In the genomic region with DNA sequence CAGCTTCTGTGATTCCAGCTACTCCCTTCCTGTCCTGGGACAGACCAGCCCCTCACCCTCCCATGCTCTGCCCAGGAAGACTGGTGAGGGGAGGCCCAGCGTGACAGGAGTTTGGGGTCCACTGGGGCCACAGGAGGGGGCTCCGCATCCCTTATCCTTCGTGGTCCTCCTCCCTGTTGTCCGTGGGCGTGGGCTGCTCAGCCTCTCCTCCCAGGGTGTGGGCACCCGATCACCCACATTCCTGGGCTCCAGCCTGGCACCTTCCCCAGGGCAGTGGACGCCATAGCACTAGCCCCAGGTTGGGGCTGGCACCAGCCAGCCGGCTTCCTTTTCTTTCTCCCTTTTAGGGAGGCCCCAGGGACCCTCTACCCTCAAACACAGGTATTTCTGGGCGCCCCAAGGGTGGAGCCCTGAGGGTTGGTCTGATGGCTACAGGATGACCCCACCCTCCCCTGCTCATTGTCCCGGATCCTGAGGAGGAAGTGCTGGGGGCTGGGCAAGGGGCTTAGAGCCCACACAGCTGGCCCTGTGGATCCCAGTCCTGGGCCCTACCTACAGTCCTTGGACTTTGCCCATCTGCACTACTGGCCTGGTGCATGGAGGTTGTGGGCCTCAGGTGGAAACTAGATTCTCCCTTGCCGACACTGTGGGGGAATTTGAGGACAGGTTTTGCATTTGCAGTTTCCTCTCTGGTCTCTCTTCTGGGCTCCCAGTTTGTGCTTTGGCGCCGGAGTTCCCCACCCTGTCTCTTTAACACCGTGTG, we compare ENCODE assay signal across 6 cellular contexts. TPM values are rescaled to one million over a fixed set of nuclear protein-coding genes. Genes with fewer than 3 reads are reported as not detected.
DNase-seq lines count a peak whose midpoint lies in the region; ATAC-seq and TF ChIP-seq lines count a peak whose summit lies in the region.

No MANE protein-coding gene starts in this region.

- DNase-seq in BJ (ENCODE audit: low read depth), result no peak
- no peak for DNase-seq in Panc1 (ENCODE audit: low read depth, low spot score)
- no peak for DNase-seq in middle frontal gyrus (ENCODE audit: extremely low spot score, low spot score)
- no peak for DNase-seq in amygdala (lab: John Stamatoyannopoulos, UW)

- H3K27ac ChIP-seq in Panc1 (ENCODE audit: low read length) (peak overlapping the region; percentile 83), urinary bladder (ENCODE audit: low read depth) (no peak overlapping the region)

- H3K4me3 ChIP-seq in BJ (ENCODE audit: low read depth, low read length) (peak overlapping the region; percentile 95), Panc1 (ENCODE audit: low read depth in 2 of 2, low read length in 2 of 2) (peak overlapping the region; percentile 74 to 79), iPS-15b (ENCODE audit: low read depth, low read length) (peak overlapping the region; percentile 87), urinary bladder (ENCODE audit: low read depth, low read length) (peak overlapping the region; percentile 81)

- no TSS peak for BruUV-seq in Panc1 (replicated peaks; lab: Mats Ljungman, UMichigan)

- no peak for ATAC-seq in Panc1

- 17% methylated on average over 14 of the region's 14 CpGs for WGBS in urinary bladder

- POLR2A ChIA-PET in BJ (lab: Charles Lee) (no interaction called here), Panc1 (lab: Charles Lee) (no interaction called here)

- no peaks in the 10 kb centered on the region for H3K9me3 ChIP-seq in Panc1 (ENCODE audit: control insufficient read depth, insufficient read depth, low read depth, low read length)
- no peaks in the 10 kb centered on the region for H3K9me3 ChIP-seq in iPS-15b (ENCODE audit: control insufficient read depth, insufficient read depth, low read length)

- H3K27me3 ChIP-seq in BJ (ENCODE audit: control insufficient read depth, insufficient read depth, low read length) (no peaks in the 10 kb centered on the region), Panc1 (ENCODE audit: control insufficient read depth, insufficient read depth, low read length) (no peaks in the 10 kb centered on the region), iPS-15b (ENCODE audit: control insufficient read depth, insufficient read depth, low read length) (peaks cover 3% of the 10 kb centered on the region)

- CTCF ChIA-PET in BJ (lab: Yijun Ruan, JAX), result interaction anchor here (1.5 to 3.0 kb wide), 3 partner anchors 11 to 59 kb away, joined by 3 to 15 read pairs (median 4); a partner anchor contains a TSS
- CTCF ChIA-PET in Panc1 (lab: Charles Lee), result no interaction called here

- intact Hi-C loops in Panc1 (cut with micrococcal nuclease; ENCODE audit: unreplicated experiment), result no loop called here

- H3K36me3 ChIP-seq in BJ (ENCODE audit: control insufficient read depth, insufficient read depth, low read length) (peaks cover 21% of the 10 kb centered on the region), Panc1 (ENCODE audit: control insufficient read depth, insufficient read depth, low read length) (no peaks in the 10 kb centered on the region; the same call in none of the 2 replicates), iPS-15b (ENCODE audit: control insufficient read depth, insufficient read depth, low read length) (peaks cover 28% of the 10 kb centered on the region), urinary bladder (ENCODE audit: insufficient read depth) (no peaks in the 10 kb centered on the region)

- peak overlapping the region; percentile 54 for H3K9ac ChIP-seq in iPS-15b (ENCODE audit: low read depth, low read length)

- no peaks in the 10 kb centered on the region for H3K4me1 ChIP-seq in Panc1 (ENCODE audit: control insufficient read depth, insufficient read depth, low read length)
- H3K4me1 ChIP-seq in iPS-15b (ENCODE audit: control insufficient read depth, insufficient read depth, low read length), result peaks cover 6% of the 10 kb centered on the region
- peaks cover 5% of the 10 kb centered on the region for H3K4me1 ChIP-seq in urinary bladder (ENCODE audit: insufficient read depth)

- TF ChIP-seq CTCF in BJ (IDR thresholded peaks at IDR 0.05; ENCODE audit: insufficient read depth, low read depth, low read length) (no peak), Panc1 (IDR thresholded peaks at IDR 0.05) (no peak)

- in situ Hi-C loops in Panc1 (cut with HindIII; ENCODE audit: low pct_unique_long_range_greater_than_20kb, low sequenced_read_pairs), result no loop called here

RNA-seq across cellular contexts. Expression of a gene that starts 1.1 kb away (rescaled TPM):
- 72.8 and 81.6 TPM in 2 replicates for polyA plus RNA-seq in BJ (2011; rRNA removed)
- polyA minus RNA-seq in BJ (2011; rRNA and poly(A)+ RNA removed), result 73.0 and 76.4 TPM in 2 replicates
- 117 TPM for total RNA-seq in Panc1 (2021; ENCODE audit: unreplicated experiment)
- 92.1 TPM for polyA plus RNA-seq in Panc1 (2012; ENCODE audit: insufficient read length)
- total RNA-seq in urinary bladder, result 26.9 TPM
- polyA plus RNA-seq in urinary bladder, result 89.4 TPM

RNA-seq across cellular contexts. Expression of a gene that starts 1.5 kb away (rescaled TPM):
- polyA plus RNA-seq in BJ (2011; rRNA removed), result 0.55 and 1.3 TPM in 2 replicates
- polyA minus RNA-seq in BJ (2011; rRNA and poly(A)+ RNA removed), result 0.24 and 1.6 TPM in 2 replicates
- 1.7 TPM for total RNA-seq in Panc1 (2021; ENCODE audit: unreplicated experiment)
- 4.4 TPM for polyA plus RNA-seq in Panc1 (2012; ENCODE audit: insufficient read length)
- 0.42 TPM for total RNA-seq in urinary bladder
- polyA plus RNA-seq in urinary bladder, result 1.3 TPM

RNA-seq across cellular contexts. Expression of a gene that starts 11.4 kb away (rescaled TPM):
- 40.6 and 65.6 TPM in 2 replicates for polyA plus RNA-seq in BJ (2011; rRNA removed)
- polyA minus RNA-seq in BJ (2011; rRNA and poly(A)+ RNA removed), result 23.2 and 23.6 TPM in 2 replicates
- 22.7 TPM for total RNA-seq in Panc1 (2021; ENCODE audit: unreplicated experiment)
- polyA plus RNA-seq in Panc1 (2012; ENCODE audit: insufficient read length), result 32.8 TPM
- 5.7 TPM for total RNA-seq in urinary bladder
- polyA plus RNA-seq in urinary bladder, result 46.1 TPM

RNA-seq across cellular contexts. Expression of a gene that starts 31.2 kb away (rescaled TPM):
- polyA plus RNA-seq in BJ (2011; rRNA removed) (85.3 and 85.8 TPM in 2 replicates), urinary bladder (83.2 TPM)
- polyA minus RNA-seq in BJ (2011; rRNA and poly(A)+ RNA removed), result 19.1 and 19.6 TPM in 2 replicates
- total RNA-seq in Panc1 (2021; ENCODE audit: unreplicated experiment) (43.4 TPM), urinary bladder (35.2 TPM)
- polyA plus RNA-seq in Panc1 (2012; ENCODE audit: insufficient read length), result 58.5 TPM

RNA-seq across cellular contexts. Expression of a gene that starts 36.4 kb away (rescaled TPM):
- 0.13 and 0.23 TPM in 2 replicates for polyA plus RNA-seq in BJ (2011; rRNA removed)
- polyA minus RNA-seq in BJ (2011; rRNA and poly(A)+ RNA removed), result 0.19 TPM in 1 of 2 replicates, not detected in the other
- 0.54 TPM for total RNA-seq in Panc1 (2021; ENCODE audit: unreplicated experiment)
- polyA plus RNA-seq in Panc1 (2012; ENCODE audit: insufficient read length), result 1.2 TPM
- total RNA-seq in urinary bladder, result 0.58 TPM
- polyA plus RNA-seq in urinary bladder, result 0.35 TPM
